ENCODE assay signal across 1 cellular context in the genomic region with DNA sequence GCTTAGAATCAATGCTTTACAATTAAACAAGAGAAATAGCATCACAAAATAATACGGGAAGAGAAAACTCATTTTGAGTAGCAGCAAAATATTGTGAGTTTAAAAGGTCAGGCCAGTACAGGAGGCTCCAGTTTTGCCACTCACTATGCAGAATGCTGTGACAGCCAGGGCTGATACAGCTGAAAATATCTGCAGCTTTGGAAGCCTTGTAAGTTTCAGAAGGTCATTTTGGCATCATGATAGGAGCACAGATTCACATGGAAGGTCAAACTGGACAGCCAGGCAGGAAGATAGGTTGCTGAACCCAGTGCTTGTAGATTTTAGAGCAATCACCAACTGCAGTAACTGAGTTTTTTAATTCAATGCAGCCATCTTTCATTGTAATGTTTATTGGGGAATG.
TF ChIP-seq lines count a peak whose summit lies in the region.

No MANE protein-coding gene starts in this region.

TF ChIP-seq in HepG2, 621 proteins besides CTCF, POLR2A, EP300 and RAD21 (continued from another document):
- TF ChIP-seq KMT2A (CRISPR knock-in tag; IDR thresholded peaks at IDR 0.05) (no peak), SMAD1 (CRISPR knock-in tag; IDR thresholded peaks at IDR 0.05; ENCODE audit: borderline replicate concordance, low read depth) (no peak), ZNF260 (CRISPR knock-in tag; IDR thresholded peaks at IDR 0.05; ENCODE audit: borderline replicate concordance, low read depth) (no peak), SOX5 (CRISPR knock-in tag; IDR thresholded peaks at IDR 0.05; ENCODE audit: borderline replicate concordance) (no peak)
